ENCODE assay signal across 16 cellular contexts in the genomic region with DNA sequence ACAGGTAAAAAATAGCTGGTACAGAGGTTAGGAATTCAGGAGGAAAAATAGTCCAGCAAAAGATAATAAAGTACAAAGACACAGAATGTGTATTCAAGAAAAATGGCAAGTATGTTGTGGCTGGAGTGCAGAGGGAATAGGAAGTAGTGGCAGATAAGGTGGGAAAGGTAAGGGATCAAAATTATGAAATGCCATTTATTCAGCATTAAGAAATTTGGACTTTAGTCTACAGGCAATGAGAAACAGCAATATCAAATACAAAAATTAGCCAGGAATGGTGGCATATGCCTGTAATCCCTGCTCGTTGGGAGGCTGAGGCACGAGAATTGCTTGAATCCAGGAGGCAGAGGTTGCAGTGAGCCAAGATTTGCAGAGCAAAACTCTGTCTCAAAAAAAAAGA.
"Had no signal": no experiment of that assay in that cellular context is flagged by ENCODE, and none has a peak within 500 bp of the region (broad histone marks: within the 10 kb centered on the region; RNA-seq: fewer than 3 reads in every experiment).

No MANE protein-coding gene starts in this region.

- H3K27ac ChIP-seq: brain microvascular endothelial cell, neural progenitor cell, pancreas, skin epidermis, thyroid gland, uterus had no signal

- DNase-seq: activated CD4-positive, alpha-beta T cell treated with anti-CD3 and anti-CD28 coated beads for 48 hours; activated naive CD4-positive, alpha-beta T cell treated with anti-CD3 and anti-CD28 coated beads, Interleukin-2, amount 10 ng/mL, durations not matched to agents 7 days and 5 days; brain microvascular endothelial cell; dermis blood vessel endothelial cell; endodermal cell; mesenchymal stem cell; pancreas; retina; thyroid gland; uterus had no signal

- H3K4me3 Mint-ChIP-seq: activated naive CD4-positive, alpha-beta T cell treated with anti-CD3 and anti-CD28 coated beads, Interleukin-2, amount 10 ng/mL, durations not matched to agents 7 days and 5 days; endodermal cell; neural progenitor cell; T-helper 1 cell treated with Interleukin-12 subunit alpha and Interleukin-12 subunit beta and Interleukin-4 antibody, amounts not matched to agents 30 μg/mL and 1 μg/mL, for 36 hours; WTC11 had no signal

- H3K36me3 ChIP-seq: uterus had no signal

- H3K9me3 ChIP-seq: pancreas, thyroid gland, uterus had no signal

- H3K9me3 Mint-ChIP-seq: activated naive CD4-positive, alpha-beta T cell treated with anti-CD3 and anti-CD28 coated beads, Interleukin-2, amount 10 ng/mL, durations not matched to agents 7 days and 5 days; endodermal cell; neural progenitor cell; T-helper 1 cell treated with Interleukin-12 subunit alpha and Interleukin-12 subunit beta and Interleukin-4 antibody, amounts not matched to agents 30 μg/mL and 1 μg/mL, for 36 hours; WTC11 had no signal

- ATAC-seq: esophagus mucosa, pancreas, SK-N-SH treated with all-trans-retinoic acid at 6 μM for 48 hours, WTC11 had no signal

- H3K4me1 Mint-ChIP-seq: endodermal cell, neural progenitor cell, WTC11 had no signal

- H3K27me3 Mint-ChIP-seq: activated naive CD4-positive, alpha-beta T cell treated with anti-CD3 and anti-CD28 coated beads, Interleukin-2, amount 10 ng/mL, durations not matched to agents 7 days and 5 days had no signal

- H3K27me3 ChIP-seq: brain microvascular endothelial cell, neural progenitor cell, pancreas, thyroid gland, uterus had no signal

- H3K4me1 ChIP-seq: neural progenitor cell, thyroid gland had no signal

- H3K4me3 ChIP-seq: neural progenitor cell, pancreas, skin epidermis, thyroid gland, uterus had no signal

- H3K27ac Mint-ChIP-seq: activated naive CD4-positive, alpha-beta T cell treated with anti-CD3 and anti-CD28 coated beads, Interleukin-2, amount 10 ng/mL, durations not matched to agents 7 days and 5 days; endodermal cell; neural progenitor cell; T-helper 1 cell treated with Interleukin-12 subunit alpha and Interleukin-12 subunit beta and Interleukin-4 antibody, amounts not matched to agents 30 μg/mL and 1 μg/mL, for 36 hours; WTC11 had no signal
